Comparison of ENCODE assay signal across 11 cellular contexts in the genomic region with DNA sequence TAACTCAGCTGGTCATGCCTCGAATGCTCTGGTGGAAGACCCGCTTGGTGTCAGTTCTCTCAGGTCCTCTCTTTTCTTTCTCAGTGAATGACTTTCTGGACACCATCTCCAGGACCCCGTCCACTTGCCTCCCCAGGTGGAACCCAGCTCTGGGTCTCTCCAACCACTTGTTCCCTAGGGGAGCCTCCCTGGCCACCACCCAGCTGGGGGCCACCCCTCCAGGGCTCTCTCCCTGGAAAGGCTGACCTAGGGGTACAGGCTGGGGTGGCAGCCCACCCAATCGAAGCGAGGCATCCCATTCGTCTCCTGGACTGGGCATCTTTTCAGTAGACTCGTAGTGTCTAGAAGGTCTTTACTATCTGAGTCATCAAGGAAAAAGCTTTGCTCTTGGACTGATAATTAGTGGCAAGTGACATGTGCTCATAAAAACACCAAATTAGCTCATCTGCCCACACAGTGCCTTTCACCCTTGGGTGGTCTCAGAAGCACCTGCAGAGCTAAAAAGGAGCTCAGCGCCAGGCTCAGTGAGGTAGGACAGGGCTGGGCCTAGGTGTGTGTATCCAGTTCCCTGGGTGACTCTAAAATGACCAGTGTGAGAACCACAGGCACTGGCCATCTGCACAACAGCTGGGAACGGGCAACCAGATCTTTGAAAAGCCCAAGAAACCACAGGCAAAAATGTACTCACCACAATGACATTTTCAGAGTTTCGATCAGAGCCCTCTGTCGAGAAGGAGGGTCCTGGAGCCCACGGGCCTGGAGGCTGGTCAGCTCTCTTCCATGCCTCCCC. TPM values are rescaled to one million over a fixed set of nuclear protein-coding genes. Genes with fewer than 3 reads are reported as not detected.
DNase-seq lines count a peak whose midpoint lies in the region; ATAC-seq, FAIRE-seq and TF ChIP-seq lines count a peak whose summit lies in the region.
"Had no signal": no experiment of that assay in that cellular context is flagged by ENCODE, and none has a peak within 500 bp of the region (broad histone marks: within the 10 kb centered on the region; RNA-seq: fewer than 3 reads in every experiment).

No MANE protein-coding gene starts in this region.

- H3K9me3 ChIP-seq in Panc1 (ENCODE audit: control insufficient read depth, insufficient read depth, low read depth, low read length): no peaks in the 10 kb centered on the region
- no peaks in the 10 kb centered on the region for H3K9me3 ChIP-seq in small intestine (ENCODE audit: control insufficient read depth, low read depth)
- H3K9me3 ChIP-seq: breast epithelium, gastrocnemius medialis had no signal

- intact Hi-C loops in Panc1 (cut with micrococcal nuclease; ENCODE audit: unreplicated experiment) (no loop called here), MCF 10A (cut with micrococcal nuclease) (no loop called here)

- CTCF ChIA-PET in Panc1 (lab: Charles Lee) (no interaction called here), MCF 10A (lab: Yijun Ruan, JAX) (no interaction called here)

- peaks cover 12% of the 10 kb centered on the region for H3K36me3 Mint-ChIP-seq in MCF 10A (ENCODE audit: insufficient read depth, unreplicated experiment)
- H3K36me3 Mint-ChIP-seq: natural killer cell treated with Interleukin-12 subunit alpha and Interleukin-12 subunit beta and Interleukin-15 and Interleukin-18, amount 100 ng/mL, for 72 hours had no signal

- peaks cover 23% of the 10 kb centered on the region for H3K4me1 ChIP-seq in Panc1 (ENCODE audit: control insufficient read depth, insufficient read depth, low read length)
- H3K4me1 ChIP-seq in small intestine (ENCODE audit: control insufficient read depth in 2 of 2, insufficient read depth in 1 of 2, low read depth in 1 of 2, low read length in 1 of 2): peaks cover 2 to 7% of the 10 kb centered on the region in 2 donors

- no peaks in the 10 kb centered on the region for H3K27me3 Mint-ChIP-seq in MCF 10A (ENCODE audit: insufficient read depth, unreplicated experiment)
- H3K27me3 Mint-ChIP-seq: activated CD4-positive, alpha-beta memory T cell treated with anti-CD3 and anti-CD28 coated beads for 36 hours had no signal

- in situ Hi-C loops in Panc1 (cut with HindIII; ENCODE audit: low pct_unique_long_range_greater_than_20kb, low sequenced_read_pairs): no loop called here

- 73 to 80% (median 77%) methylated on average over 12 of the region's 12 CpGs for WGBS in small intestine, 3 donors

- no TSS peak for BruUV-seq in Panc1 (replicated peaks; lab: Mats Ljungman, UMichigan)
- no TSS peak for BruUV-seq in MCF 10A (replicated peaks; lab: Mats Ljungman, UMichigan)

- H3K4me3 ChIP-seq in Panc1 (ENCODE audit: low read depth in 2 of 2, low read length in 2 of 2) (no peak overlapping the region), small intestine (ENCODE audit: low read depth in 1 of 2, low read length in 2 of 2) (no peak overlapping the region)
- H3K4me3 ChIP-seq: breast epithelium, gastrocnemius medialis had no signal

- FAIRE-seq in small intestine (lab: Jason Lieb, UNC): no peak

- no peak overlapping the region for H3K4me3 Mint-ChIP-seq in MCF 10A (ENCODE audit: unreplicated experiment)

- H3K27me3 ChIP-seq in Panc1 (ENCODE audit: control insufficient read depth, insufficient read depth, low read length) (no peaks in the 10 kb centered on the region), small intestine (ENCODE audit: control insufficient read depth in 2 of 2, insufficient read depth in 2 of 2, low read length in 2 of 2) (no peaks in the 10 kb centered on the region)
- H3K27me3 ChIP-seq: breast epithelium, gastrocnemius medialis had no signal

- ATAC-seq in GM18508 (IDR thresholded peaks at IDR 0.05; ENCODE audit: insufficient read depth, unreplicated experiment) (peak; percentile 39), HG02642 (IDR thresholded peaks at IDR 0.05; ENCODE audit: poor library complexity, unreplicated experiment) (peak; percentile 32), Panc1 (no peak), HG02973 (IDR thresholded peaks at IDR 0.05; ENCODE audit: unreplicated experiment) (no peak)
- ATAC-seq: gastrocnemius medialis; natural killer cell treated with Interleukin-12 subunit alpha and Interleukin-12 subunit beta and Interleukin-15 and Interleukin-18, amount 100 ng/mL, for 72 hours had no signal

- no peaks in the 10 kb centered on the region for H3K9me3 Mint-ChIP-seq in MCF 10A (ENCODE audit: unreplicated experiment)
- H3K9me3 Mint-ChIP-seq: activated CD4-positive, alpha-beta memory T cell treated with anti-CD3 and anti-CD28 coated beads for 36 hours; natural killer cell treated with Interleukin-12 subunit alpha and Interleukin-12 subunit beta and Interleukin-15 and Interleukin-18, amount 100 ng/mL, for 72 hours had no signal

- H3K36me3 ChIP-seq in Panc1 (ENCODE audit: control insufficient read depth, insufficient read depth, low read length) (peaks cover 3% of the 10 kb centered on the region; the same call in 1 of the 2 replicates), small intestine (ENCODE audit: control insufficient read depth in 2 of 2, insufficient read depth in 2 of 2, low read length in 2 of 2) (no peaks in the 10 kb centered on the region)
- H3K36me3 ChIP-seq: breast epithelium, gastrocnemius medialis had no signal

- TF ChIP-seq CTCF in Panc1 (IDR thresholded peaks at IDR 0.05): no peak
- TF ChIP-seq CTCF in MCF 10A (IDR thresholded peaks at IDR 0.05; ENCODE audit: unreplicated experiment): no peak

- H3K27ac Mint-ChIP-seq in MCF 10A (ENCODE audit: low read depth, unreplicated experiment): no peak overlapping the region
- H3K27ac Mint-ChIP-seq: activated CD4-positive, alpha-beta memory T cell treated with anti-CD3 and anti-CD28 coated beads for 36 hours; natural killer cell treated with Interleukin-12 subunit alpha and Interleukin-12 subunit beta and Interleukin-15 and Interleukin-18, amount 100 ng/mL, for 72 hours had no signal

- DNase-seq in Panc1 (ENCODE audit: low read depth, low spot score): no peak
- DNase-seq in small intestine: no peak
- no peak for DNase-seq in MCF 10A (ENCODE audit: unreplicated experiment)
- DNase-seq in COLO668 (lab: John Stamatoyannopoulos, UW; ENCODE audit: unreplicated experiment): no peak
- DNase-seq: activated CD4-positive, alpha-beta memory T cell treated with anti-CD3 and anti-CD28 coated beads for 36 hours; gastrocnemius medialis had no signal

- POLR2A ChIA-PET in Panc1 (lab: Charles Lee) (no interaction called here), MCF 10A (lab: Yijun Ruan, JAX) (interaction anchor here (0.7 to 2.1 kb wide), 3 partner anchors 9 to 22 kb away, joined by 3 to 8 read pairs (median 3); no protein-coding TSS in a partner anchor)

- peaks cover 16% of the 10 kb centered on the region for H3K4me1 Mint-ChIP-seq in MCF 10A (ENCODE audit: insufficient read depth, unreplicated experiment)

- peak overlapping the region; percentile 59; the same call in 1 of the 2 replicates for H3K27ac ChIP-seq in Panc1 (ENCODE audit: low read length)
- H3K27ac ChIP-seq in small intestine (ENCODE audit: low read depth in 1 of 2, low read length in 1 of 2): peak overlapping the region; percentile 53 to 69
- H3K27ac ChIP-seq: gastrocnemius medialis had no signal

RNA-seq across cellular contexts. Expression of a gene that starts 2.4 kb away (rescaled TPM):
- total RNA-seq in Panc1 (2021; ENCODE audit: unreplicated experiment) (184 TPM), MCF 10A (2022) (194 and 210 TPM in 2 replicates)
- polyA plus RNA-seq in Panc1 (2012; ENCODE audit: insufficient read length): 125 TPM
- 10 to 100 TPM; 65.4 to 67.8 (median 67.3) TPM for polyA plus RNA-seq in small intestine

RNA-seq across cellular contexts. Expression of a gene that starts 57.2 kb away (rescaled TPM):
- total RNA-seq in Panc1 (2021; ENCODE audit: unreplicated experiment) (30.7 TPM), MCF 10A (2022) (35.3 and 39.8 TPM in 2 replicates)
- polyA plus RNA-seq in Panc1 (2012; ENCODE audit: insufficient read length): 13.6 TPM
- polyA plus RNA-seq in small intestine: 10 to 100 TPM in 1 of 3 donors, 1 to 10 TPM in 2; 3.4 to 11.9 (median 3.5) TPM

RNA-seq across cellular contexts. Expression of a gene that starts 57.3 kb away (rescaled TPM):
- total RNA-seq in Panc1 (2021; ENCODE audit: unreplicated experiment) (4.2 TPM), MCF 10A (2022) (5.3 and 6.8 TPM in 2 replicates)
- polyA plus RNA-seq in Panc1 (2012; ENCODE audit: insufficient read length): 3.5 TPM
- polyA plus RNA-seq in small intestine: under 1 TPM in 2 of 3 donors, not detected in 1; 0.22 to 0.49 TPM

RNA-seq across cellular contexts. Expression of a gene that starts 59.5 kb away (rescaled TPM):
- 72.5 TPM for total RNA-seq in Panc1 (2021; ENCODE audit: unreplicated experiment)
- 127 TPM for polyA plus RNA-seq in Panc1 (2012; ENCODE audit: insufficient read length)
- 100 to 1,000 TPM in 1 of 3 donors, 10 to 100 TPM in 2; 49.5 to 109 (median 73.5) TPM for polyA plus RNA-seq in small intestine
- 60.5 and 75.0 TPM in 2 replicates for total RNA-seq in MCF 10A (2022)

Comparison
In these comparisons a context has a peak if more than half of its experiments do, and no peak if none do; other contexts are left out.
1. ATAC-seq: peak in GM18508 (single experiment) and HG02642 (single experiment); none in Panc1 (single experiment) and HG02973 (single experiment).